16 cellular contexts compared by ENCODE assay signal in genomic region chr20:59164681-59165388, GRCh38. TPM values are rescaled to one million over a fixed set of nuclear protein-coding genes. Genes with fewer than 3 reads are reported as not detected.
DNase-seq lines count a peak whose midpoint lies in the region; ATAC-seq and TF ChIP-seq lines count a peak whose summit lies in the region.
"Had no signal": no experiment of that assay in that cellular context is flagged by ENCODE, and none has a peak within 500 bp of the region (broad histone marks: within the 10 kb centered on the region; RNA-seq: fewer than 3 reads in every experiment).

No MANE protein-coding gene starts in this region.

- H3K27ac ChIP-seq in SU-DHL-6 (ENCODE audit: low read depth, low read length) = no peak overlapping the region
- H3K27ac ChIP-seq: 22Rv1 had no signal

- H3K9me2 ChIP-seq in SU-DHL-6 (replicated peaks; ENCODE audit: insufficient read depth, low read length) = no peaks in the 10 kb centered on the region

- no peaks in the 10 kb centered on the region for H4K20me1 ChIP-seq in SU-DHL-6 (ENCODE audit: low read depth, low read length)

- no peak overlapping the region for H3K4me3 ChIP-seq in SU-DHL-6 (ENCODE audit: insufficient read depth, low read length, poor library complexity, severe bottlenecking)

- no peaks in the 10 kb centered on the region for H3K9me3 ChIP-seq in SU-DHL-6 (ENCODE audit: insufficient read depth, low read length)

- H3K4me2 ChIP-seq in SU-DHL-6 (ENCODE audit: low read depth, low read length, poor library complexity, severe bottlenecking) = peak overlapping the region; percentile 86

- no peaks in the 10 kb centered on the region for H3F3A ChIP-seq in SU-DHL-6 (ENCODE audit: insufficient read depth)

- TF ChIP-seq CTCF in SU-DHL-6 (IDR thresholded peaks at IDR 0.05; ENCODE audit: insufficient read depth, low read length, poor library complexity, severe bottlenecking) = no peak

- H3K27ac Mint-ChIP-seq in activated CD4-positive, alpha-beta T cell treated with anti-CD3 and anti-CD28 coated beads for 36 hours = peak overlapping the region; percentile 94
- H3K27ac Mint-ChIP-seq in effector memory CD8-positive, alpha-beta T cell = peak overlapping the region; percentile 100
- H3K27ac Mint-ChIP-seq in stimulated activated effector memory CD8-positive, alpha-beta T cell treated with anti-CD3 and anti-CD28 coated beads, Interleukin-12 subunit alpha, Interleukin-12 subunit beta, amount 100 ng/mL, for 72 hours = peak overlapping the region; percentile 99

- no peaks in the 10 kb centered on the region for H3K27me3 Mint-ChIP-seq in activated CD4-positive, alpha-beta T cell treated with anti-CD3 and anti-CD28 coated beads for 36 hours
- no peaks in the 10 kb centered on the region for H3K27me3 Mint-ChIP-seq in effector memory CD8-positive, alpha-beta T cell

- H3K4me3 Mint-ChIP-seq in activated CD4-positive, alpha-beta T cell treated with anti-CD3 and anti-CD28 coated beads for 36 hours = peak overlapping the region; percentile 76
- H3K4me3 Mint-ChIP-seq in effector memory CD8-positive, alpha-beta T cell = peak overlapping the region; percentile 95 to 98
- peak overlapping the region; percentile 91 for H3K4me3 Mint-ChIP-seq in stimulated activated effector memory CD8-positive, alpha-beta T cell treated with anti-CD3 and anti-CD28 coated beads, Interleukin-12 subunit alpha, Interleukin-12 subunit beta, amount 100 ng/mL, for 72 hours

- DNase-seq in activated CD4-positive, alpha-beta T cell treated with anti-CD3 and anti-CD28 coated beads for 36 hours = no peak
- DNase-seq in activated CD4-positive, alpha-beta T cell treated with anti-CD3 and anti-CD28 coated beads, Interleukin-2, amount 50 U/mL, for 48 hours = no peak
- no peak for DNase-seq in effector memory CD8-positive, alpha-beta T cell
- no peak for DNase-seq in stimulated activated effector memory CD8-positive, alpha-beta T cell treated with anti-CD3 and anti-CD28 coated beads, Interleukin-12 subunit alpha, Interleukin-12 subunit beta, amount 100 ng/mL, for 72 hours (ENCODE audit: low spot score in 2 of 2)
- DNase-seq in NCI-H146 treated with DMSO at 0.1 percent for 48 hours (lab: John Stamatoyannopoulos, UW; ENCODE audit: unreplicated experiment) (no peak), COLO668 (lab: John Stamatoyannopoulos, UW; ENCODE audit: unreplicated experiment) (no peak), NCI-H526 treated with DMSO at 0.1 percent for 48 hours (lab: John Stamatoyannopoulos, UW) (no peak)
- DNase-seq: HCEC 1CT; kidney; NCI-H2107; SIG-M5; stimulated activated CD4-positive, alpha-beta T cell treated with anti-CD3 and anti-CD28 coated beads, Interleukin-4, amount 100 ng/mL, for 1 hour had no signal

- no peaks in the 10 kb centered on the region for H3K27me3 ChIP-seq in SU-DHL-6 (ENCODE audit: low read length)

- no peak overlapping the region for H3K9ac ChIP-seq in SU-DHL-6 (ENCODE audit: low read length)

- intact Hi-C loops in activated CD4-positive, alpha-beta T cell treated with anti-CD3 and anti-CD28 coated beads for 36 hours (cut with DNase I, micrococcal nuclease) = loop anchor here (1.0 to 10.0 kb wide), 7 partner anchors 42 to 860 kb away; partner anchors contain the start of genes ATP5F1E (in 1 of the 2), NELFCD (in 1 of the 2), RAB22A (in 1 of the 2) and STX16 (in 1 of the 2)

- H3K4me1 Mint-ChIP-seq in activated CD4-positive, alpha-beta T cell treated with anti-CD3 and anti-CD28 coated beads for 36 hours = peaks cover 89% of the 10 kb centered on the region
- H3K4me1 Mint-ChIP-seq in effector memory CD8-positive, alpha-beta T cell (ENCODE audit: low read depth in 2 of 2) = peaks cover 78 to 93% of the 10 kb centered on the region in 2 donors
- H3K4me1 Mint-ChIP-seq in stimulated activated effector memory CD8-positive, alpha-beta T cell treated with anti-CD3 and anti-CD28 coated beads, Interleukin-12 subunit alpha, Interleukin-12 subunit beta, amount 100 ng/mL, for 72 hours = peaks cover 89% of the 10 kb centered on the region

- H3K36me3 ChIP-seq in SU-DHL-6 (ENCODE audit: low read length) = no peaks in the 10 kb centered on the region

- H3K79me2 ChIP-seq in SU-DHL-6 (ENCODE audit: insufficient read depth, low read length) = no peaks in the 10 kb centered on the region

- peaks cover 16% of the 10 kb centered on the region for H3K36me3 Mint-ChIP-seq in activated CD4-positive, alpha-beta T cell treated with anti-CD3 and anti-CD28 coated beads for 36 hours (ENCODE audit: low read depth)
- H3K36me3 Mint-ChIP-seq in effector memory CD8-positive, alpha-beta T cell (ENCODE audit: insufficient read depth) = peaks cover 62% of the 10 kb centered on the region
- H3K36me3 Mint-ChIP-seq in stimulated activated effector memory CD8-positive, alpha-beta T cell treated with anti-CD3 and anti-CD28 coated beads, Interleukin-12 subunit alpha, Interleukin-12 subunit beta, amount 100 ng/mL, for 72 hours = peaks cover 25% of the 10 kb centered on the region

- peak; percentile 11 for ATAC-seq in activated CD4-positive, alpha-beta T cell treated with anti-CD3 and anti-CD28 coated beads for 36 hours
- no peak for ATAC-seq in effector memory CD8-positive, alpha-beta T cell (replicated peaks)
- ATAC-seq in stimulated activated effector memory CD8-positive, alpha-beta T cell treated with anti-CD3 and anti-CD28 coated beads, Interleukin-12 subunit alpha, Interleukin-12 subunit beta, amount 100 ng/mL, for 72 hours = no peak

- CTCF ChIA-PET in activated CD4-positive, alpha-beta T cell treated with anti-CD3 and anti-CD28 coated beads for 36 hours (lab: Charles Lee) = interaction anchor here (0.5 to 3.3 kb wide), 11 partner anchors 9 to 121 kb away, joined by 3 to 45 read pairs (median 5); no protein-coding TSS in a partner anchor

- POLR2A ChIA-PET in activated CD4-positive, alpha-beta T cell treated with anti-CD3 and anti-CD28 coated beads for 36 hours (lab: Charles Lee) = interaction anchor here (1.4 to 3.1 kb wide), 2 partner anchors 13 to 17 kb away, joined by 4 to 21 read pairs; no protein-coding TSS in a partner anchor

- H2AFZ ChIP-seq in SU-DHL-6 (ENCODE audit: low read depth, low read length, severe bottlenecking) = peak overlapping the region; percentile 43

- H3K9me3 Mint-ChIP-seq in activated CD4-positive, alpha-beta T cell treated with anti-CD3 and anti-CD28 coated beads for 36 hours (ENCODE audit: low read depth) = peaks cover under 1% of the 10 kb centered on the region
- peaks cover 0 to under 1% of the 10 kb centered on the region in 2 donors for H3K9me3 Mint-ChIP-seq in effector memory CD8-positive, alpha-beta T cell
- H3K9me3 Mint-ChIP-seq in stimulated activated effector memory CD8-positive, alpha-beta T cell treated with anti-CD3 and anti-CD28 coated beads, Interleukin-12 subunit alpha, Interleukin-12 subunit beta, amount 100 ng/mL, for 72 hours = peaks cover under 1% of the 10 kb centered on the region

RNA-seq across cellular contexts. Expression of gene ZNF831, which starts 1.2 kb away (rescaled TPM):
- total RNA-seq in activated CD4-positive, alpha-beta T cell treated with anti-CD3 and anti-CD28 coated beads for 36 hours = 1 to 10 TPM; 7.0 to 8.6 TPM
- total RNA-seq: endothelial cell of umbilical vein, glomerular endothelial cell had no signal
